8 cellular contexts compared by ENCODE assay signal in the genomic region with DNA sequence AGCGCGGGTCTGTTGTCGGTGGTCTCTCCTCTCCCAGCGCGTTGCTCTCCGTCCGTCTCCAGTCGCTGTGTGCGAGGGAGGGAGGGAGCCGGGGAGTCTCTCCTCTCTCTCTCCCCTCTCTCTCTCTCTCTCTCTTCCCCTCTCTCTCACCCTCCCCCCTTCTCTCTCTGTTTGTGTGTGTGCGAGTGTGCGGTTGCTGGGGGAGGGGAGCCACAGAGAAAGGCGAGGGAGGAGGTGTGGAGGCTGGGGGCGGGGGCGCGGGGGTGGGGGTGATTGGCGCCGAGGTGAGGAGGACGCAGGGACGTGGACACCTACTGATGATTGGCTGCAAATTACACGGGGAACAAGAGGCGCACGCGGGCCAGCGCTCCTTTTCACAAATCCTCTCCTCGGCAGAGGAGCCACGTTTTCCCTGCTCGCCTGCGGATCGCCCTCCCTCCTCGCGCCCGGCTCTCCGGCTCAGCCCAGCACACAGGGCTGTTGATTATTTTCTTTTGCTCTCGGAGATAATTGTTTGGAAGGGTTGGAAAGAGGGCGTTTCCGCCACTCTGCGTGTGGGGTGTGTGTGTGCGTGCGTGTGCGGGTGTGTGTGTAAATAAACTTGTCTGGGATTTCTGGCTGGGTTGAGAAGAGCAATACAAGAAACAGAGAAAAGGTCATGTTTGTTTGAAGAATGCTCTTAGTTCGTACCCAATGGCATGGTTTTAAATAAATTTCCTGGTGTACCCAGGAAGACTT. TPM values are rescaled to one million over a fixed set of nuclear protein-coding genes. Genes with fewer than 3 reads are reported as not detected.
A peak's percentile ranks its signal among the peaks of the same experiment; 100 is the strongest.
DNase-seq lines count a peak whose midpoint lies in the region; ATAC-seq and TF ChIP-seq lines count a peak whose summit lies in the region.

A gene (minus strand): TSS at position 73 of the 738 bp plus-strand sequence. CDS start 3,092 bp downstream, outside the sequence.

- H3K9me3 Mint-ChIP-seq in CD8-positive, alpha-beta memory T cell = peaks cover 0 to 2% (median 0%) of the 10 kb centered on the region in 5 donors
- no peaks in the 10 kb centered on the region for H3K9me3 Mint-ChIP-seq in stimulated activated naive CD8-positive, alpha-beta T cell treated with anti-CD3 and anti-CD28 coated beads, Interleukin-15, amount 100 ng/mL, for 72 hours

- no peak within 1 kb of the TSS for H3K27ac ChIP-seq in CD8-positive, alpha-beta memory T cell (ENCODE audit: low read depth, low read length)

- H3K4me1 Mint-ChIP-seq in CD8-positive, alpha-beta memory T cell = peaks cover 39 to 46% (median 44%) of the 10 kb centered on the region in 3 donors
- peaks cover 45% of the 10 kb centered on the region for H3K4me1 Mint-ChIP-seq in stimulated activated naive CD8-positive, alpha-beta T cell treated with anti-CD3 and anti-CD28 coated beads, Interleukin-15, amount 100 ng/mL, for 72 hours

- TF ChIP-seq CTCF in NB4 (IDR thresholded peaks at IDR 0.05; ENCODE audit: low read depth, low read length) (no peak), choroid plexus epithelial cell (conservative IDR thresholded peaks at IDR 0.05; ENCODE audit: low read depth, low read length) (no peak)

- H3K36me3 ChIP-seq in CD8-positive, alpha-beta memory T cell (ENCODE audit: insufficient read depth, low read length) = no peaks in the 10 kb centered on the region

- peak within 1 kb of the TSS in 7 of 8 donors; percentile 19 to 88 (median 62) for H3K27ac Mint-ChIP-seq in CD8-positive, alpha-beta memory T cell
- no peak within 1 kb of the TSS for H3K27ac Mint-ChIP-seq in stimulated activated naive CD8-positive, alpha-beta T cell treated with anti-CD3 and anti-CD28 coated beads, Interleukin-15, amount 100 ng/mL, for 72 hours

- peak; percentile 27 for ATAC-seq in GM19455 (IDR thresholded peaks at IDR 0.05; ENCODE audit: unreplicated experiment)
- ATAC-seq in SK-N-SH treated with all-trans-retinoic acid at 6 μM for 48 hours = peak; percentile 81
- peak; percentile 82 for ATAC-seq in left lobe of liver
- ATAC-seq in stimulated activated naive CD8-positive, alpha-beta T cell treated with anti-CD3 and anti-CD28 coated beads, Interleukin-15, amount 100 ng/mL, for 72 hours = peak; percentile 37
- no peak for ATAC-seq in HG02981 (IDR thresholded peaks at IDR 0.05; ENCODE audit: unreplicated experiment)

- CTCF ChIA-PET in CD8-positive, alpha-beta memory T cell (lab: Charles Lee) = no interaction called here

- POLR2A ChIA-PET in CD8-positive, alpha-beta memory T cell (lab: Charles Lee) = no interaction called here

- no peaks in the 10 kb centered on the region for H3K27me3 ChIP-seq in CD8-positive, alpha-beta memory T cell (ENCODE audit: insufficient read depth, low read length, poor library complexity, severe bottlenecking)

- H3K4me3 ChIP-seq in CD8-positive, alpha-beta memory T cell (ENCODE audit: low read length) = peak within 1 kb of the TSS; percentile 26
- H3K4me3 ChIP-seq in NB4 (ENCODE audit: low read depth, low read length) (no peak within 1 kb of the TSS), choroid plexus epithelial cell (ENCODE audit: low read depth, low read length) (peak within 1 kb of the TSS; percentile 46)

- no peak for TF ChIP-seq POLR2A in NB4 (IDR thresholded peaks at IDR 0.05; ENCODE audit: extremely low read depth, insufficient read length)

- no peaks in the 10 kb centered on the region for H3K9me3 ChIP-seq in CD8-positive, alpha-beta memory T cell (ENCODE audit: low read length)

- DNase-seq in CD8-positive, alpha-beta memory T cell = peak in 4 of 5 donors; percentile 5 to 47 (median 26)
- peak; percentile 25 for DNase-seq in NB4 (ENCODE audit: low read depth)
- peak; percentile 40 for DNase-seq in choroid plexus epithelial cell (ENCODE audit: low read depth)
- peak; percentile 79 for DNase-seq in left lobe of liver (ENCODE audit: low spot score)
- DNase-seq in stimulated activated naive CD8-positive, alpha-beta T cell treated with anti-CD3 and anti-CD28 coated beads, Interleukin-15, amount 100 ng/mL, for 72 hours = peak in 1 of 2 donors; percentile 14

- H3K36me3 Mint-ChIP-seq in CD8-positive, alpha-beta memory T cell = no peaks in the 10 kb centered on the region

- H3K27me3 Mint-ChIP-seq in CD8-positive, alpha-beta memory T cell = peaks cover 20 to 56% of the 10 kb centered on the region in 2 donors
- peaks cover 67% of the 10 kb centered on the region for H3K27me3 Mint-ChIP-seq in stimulated activated naive CD8-positive, alpha-beta T cell treated with anti-CD3 and anti-CD28 coated beads, Interleukin-15, amount 100 ng/mL, for 72 hours

- peaks cover 9% of the 10 kb centered on the region for H3K4me1 ChIP-seq in CD8-positive, alpha-beta memory T cell (ENCODE audit: insufficient read depth, low read length)

- H3K4me3 Mint-ChIP-seq in CD8-positive, alpha-beta memory T cell = peak within 1 kb of the TSS; percentile 79 to 94 (median 85)
- H3K4me3 Mint-ChIP-seq in stimulated activated naive CD8-positive, alpha-beta T cell treated with anti-CD3 and anti-CD28 coated beads, Interleukin-15, amount 100 ng/mL, for 72 hours = peak within 1 kb of the TSS; percentile 76 to 81

TF ChIP-seq in SK-N-SH treated with all-trans-retinoic acid at 6 μM for 48 hours, 23 proteins besides CTCF, POLR2A, EP300 and RAD21:
- TF ChIP-seq ZNF8 (CRISPR knock-in tag; IDR thresholded peaks at IDR 0.05) (no peak), ZNF70 (CRISPR knock-in tag; IDR thresholded peaks at IDR 0.05) (no peak), TCF4 (CRISPR knock-in tag; IDR thresholded peaks at IDR 0.05; ENCODE audit: borderline replicate concordance) (no peak)
TF ChIP-seq in SK-N-SH treated with all-trans-retinoic acid at 6 μM for 48 hours: peak in this region for 0.

RNA-seq across cellular contexts. Expression of the gene that starts here (rescaled TPM):
- not detected for total RNA-seq in CD8-positive, alpha-beta memory T cell
- 1.1 TPM for polyA plus RNA-seq in CD8-positive, alpha-beta memory T cell
- total RNA-seq in left lobe of liver = 0.38 TPM

Comparison
In these comparisons a context has a peak if more than half of its experiments do, and no peak if none do; other contexts are left out.
1. Peak in DNase-seq and ATAC-seq in left lobe of liver; RNA of the gene not detected or under 1 TPM.
2. H3K27ac Mint-ChIP-seq: peak in CD8-positive, alpha-beta memory T cell (7 of 8); none in stimulated activated naive CD8-positive, alpha-beta T cell treated with anti-CD3 and anti-CD28 coated beads, Interleukin-15, amount 100 ng/mL, for 72 hours (0 of 2).